Comparison of ENCODE assay signal across 8 cellular contexts in the genomic region with DNA sequence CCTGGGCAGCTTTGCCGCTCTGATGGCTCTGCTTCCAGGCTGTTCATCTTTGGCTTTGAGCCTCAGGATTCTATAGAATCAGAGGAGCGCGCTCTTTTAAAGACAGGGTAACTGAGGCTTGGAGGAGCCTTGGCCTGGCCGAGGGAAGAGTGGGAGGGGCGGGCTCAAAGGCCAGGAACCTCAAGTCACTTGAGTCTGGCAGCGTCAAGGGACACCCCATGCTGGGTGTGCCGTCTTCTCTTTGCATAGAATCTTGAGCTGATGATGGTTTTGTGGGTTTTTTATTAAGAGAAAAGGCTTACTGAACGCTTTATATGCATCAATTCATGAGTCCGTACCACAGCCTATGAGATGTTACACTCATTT. TPM values are rescaled to one million over a fixed set of nuclear protein-coding genes. Genes with fewer than 3 reads are reported as not detected.
DNase-seq lines count a peak whose midpoint lies in the region; ATAC-seq and TF ChIP-seq lines count a peak whose summit lies in the region.

No MANE protein-coding gene starts in this region.

- ATAC-seq in heart right ventricle, result no peak
- ATAC-seq in Right ventricle myocardium inferior, result no peak
- ATAC-seq in lung (ENCODE audit: insufficient read depth, low FRiP score), result no peak
- no peak for ATAC-seq in HG03460 (IDR thresholded peaks at IDR 0.05; ENCODE audit: unreplicated experiment)
- ATAC-seq in HG03439 (IDR thresholded peaks at IDR 0.05; ENCODE audit: unreplicated experiment), result no peak

- intact Hi-C loops in heart right ventricle (cut with DNase I), result loop anchor here in 4 of 10 donors (1.0 to 10.0 kb wide), 6 partner anchors 40 to 345 kb away; a partner anchor contains a TSS
- intact Hi-C loops in Right ventricle myocardium inferior (cut with DNase I), result loop anchor here (5.0 kb wide), 2 partner anchors 45 kb away; a partner anchor contains a TSS

- H3K27ac ChIP-seq in heart right ventricle, result peak overlapping the region in 9 of 10 donors; percentile 96 to 100 (median 100)
- peak overlapping the region; percentile 98 to 99 for H3K27ac ChIP-seq in lung (ENCODE audit: low read depth in 1 of 2, low read length in 1 of 2)
- peak overlapping the region; percentile 93 for H3K27ac ChIP-seq in urinary bladder (ENCODE audit: low read depth)

- in situ Hi-C loops in astrocyte of the spinal cord (cut with HindIII; ENCODE audit: low sequenced_read_pairs), result no loop called here

- no peak for DNase-seq in heart right ventricle
- no peak for DNase-seq in Right ventricle myocardium inferior (ENCODE audit: missing footprints)
- no peak for DNase-seq in astrocyte of the spinal cord (ENCODE audit: low read depth, low spot score)
- DNase-seq in lung (ENCODE audit: low spot score), result no peak
- no peak for DNase-seq in NK-92 treated with Interleukin-12 subunit alpha and Interleukin-12 subunit beta, amount 100 ng/mL, for 24 hours (lab: John Stamatoyannopoulos, UW)

- TF ChIP-seq CTCF in heart right ventricle (IDR thresholded peaks at IDR 0.05) (no peak), astrocyte of the spinal cord (IDR thresholded peaks at IDR 0.05; ENCODE audit: low read depth, low read length) (no peak), lung (IDR thresholded peaks at IDR 0.05; ENCODE audit: control extremely low read depth, extremely low read depth) (no peak)

- H3K4me3 ChIP-seq in heart right ventricle (peak overlapping the region; percentile 69 to 98 (median 92)), astrocyte of the spinal cord (ENCODE audit: low read depth, low read length) (peak overlapping the region; percentile 68), lung (peak overlapping the region; percentile 93), urinary bladder (ENCODE audit: low read depth, low read length) (peak overlapping the region; percentile 64)

- H3K4me1 ChIP-seq in heart right ventricle (peaks cover 4 to 45% (median 26%) of the 10 kb centered on the region in 9 donors), lung (ENCODE audit: control insufficient read depth in 2 of 2, insufficient read depth in 2 of 2, low read length in 2 of 2) (peaks cover 0 to 10% of the 10 kb centered on the region in 2 donors), urinary bladder (ENCODE audit: insufficient read depth) (no peaks in the 10 kb centered on the region)

- no peaks in the 10 kb centered on the region for H3K27me3 ChIP-seq in heart right ventricle
- no peaks in the 10 kb centered on the region for H3K27me3 ChIP-seq in lung (ENCODE audit: control insufficient read depth, insufficient read depth)

- H3K36me3 ChIP-seq in heart right ventricle, result peaks cover 0 to 22% (median 8%) of the 10 kb centered on the region in 9 donors
- H3K36me3 ChIP-seq in lung (ENCODE audit: control insufficient read depth in 2 of 2, insufficient read depth in 2 of 2, low read length in 2 of 2), result peaks cover 2 to 12% of the 10 kb centered on the region in 2 donors
- no peaks in the 10 kb centered on the region for H3K36me3 ChIP-seq in urinary bladder (ENCODE audit: insufficient read depth)

- H3K9me3 ChIP-seq in heart right ventricle (peaks cover 0 to 9% (median 2%) of the 10 kb centered on the region in 11 donors), lung (ENCODE audit: control insufficient read depth in 2 of 2, insufficient read depth in 1 of 2, low read length in 1 of 2) (peaks cover 0 to 6% of the 10 kb centered on the region in 2 donors)

- WGBS in heart right ventricle, 2 donors, result 47 to 51% methylated on average over 9 of the region's 9 CpGs
- 37 to 40% methylated on average over 9 of the region's 9 CpGs for WGBS in lung, 2 donors
- WGBS in urinary bladder, result 45% methylated on average over 9 of the region's 9 CpGs

RNA-seq across cellular contexts. Expression of a gene that starts 1.1 kb away (rescaled TPM):
- total RNA-seq in heart right ventricle (10 to 100 TPM; 16.2 to 45.4 (median 20.6) TPM), Right ventricle myocardium inferior (20.8 TPM), lung (100 to 1,000 TPM in 1 of 2 donors, 10 to 100 TPM in 1; 63.2 to 109 TPM), urinary bladder (27.2 TPM)
- polyA plus RNA-seq in heart right ventricle (10 to 100 TPM; 40.7 to 57.6 TPM), lung (100 to 1,000 TPM; 107 to 122 TPM), urinary bladder (82.8 TPM)

RNA-seq across cellular contexts. Expression of a gene that starts 42.2 kb away (rescaled TPM):
- total RNA-seq in heart right ventricle, result 10 to 100 TPM; 37.1 to 64.5 (median 47.2) TPM
- 10 to 100 TPM; 16.0 to 78.3 TPM for polyA plus RNA-seq in heart right ventricle
- total RNA-seq in Right ventricle myocardium inferior, result 66.2 TPM
- 10 to 100 TPM; 25.4 to 26.9 TPM for total RNA-seq in lung
- polyA plus RNA-seq in lung, result 10 to 100 TPM; 12.2 to 15.8 TPM
- total RNA-seq in urinary bladder, result 14.8 TPM
- polyA plus RNA-seq in urinary bladder, result 21.1 TPM

RNA-seq across cellular contexts. Expression of a gene that starts 42.9 kb away (rescaled TPM):
- total RNA-seq in heart right ventricle, result 10 to 100 TPM; 19.7 to 73.8 (median 29.3) TPM
- polyA plus RNA-seq in heart right ventricle, result 10 to 100 TPM; 28.4 to 38.6 TPM
- total RNA-seq in Right ventricle myocardium inferior, result 35.5 TPM
- 100 to 1,000 TPM in 1 of 2 donors, 10 to 100 TPM in 1; 39.9 to 129 TPM for total RNA-seq in lung
- 100 to 1,000 TPM in 1 of 2 donors, 10 to 100 TPM in 1; 63.3 to 107 TPM for polyA plus RNA-seq in lung
- 31.7 TPM for total RNA-seq in urinary bladder
- 68.6 TPM for polyA plus RNA-seq in urinary bladder

RNA-seq across cellular contexts. Expression of a gene that starts 51.8 kb away (rescaled TPM):
- total RNA-seq in heart right ventricle, result under 1 TPM in 4 of 10 donors, not detected in 6; 0.42 to 0.80 (median 0.55) TPM
- polyA plus RNA-seq in heart right ventricle, result 1 to 10 TPM in 1 of 2 donors, not detected in 1; 1.1 TPM
- not detected for total RNA-seq in Right ventricle myocardium inferior
- total RNA-seq in lung, result not detected
- polyA plus RNA-seq in lung, result not detected
- total RNA-seq in urinary bladder, result not detected
- not detected for polyA plus RNA-seq in urinary bladder
